Comparison of ENCODE assay signal across 15 cellular contexts in the genomic region with DNA sequence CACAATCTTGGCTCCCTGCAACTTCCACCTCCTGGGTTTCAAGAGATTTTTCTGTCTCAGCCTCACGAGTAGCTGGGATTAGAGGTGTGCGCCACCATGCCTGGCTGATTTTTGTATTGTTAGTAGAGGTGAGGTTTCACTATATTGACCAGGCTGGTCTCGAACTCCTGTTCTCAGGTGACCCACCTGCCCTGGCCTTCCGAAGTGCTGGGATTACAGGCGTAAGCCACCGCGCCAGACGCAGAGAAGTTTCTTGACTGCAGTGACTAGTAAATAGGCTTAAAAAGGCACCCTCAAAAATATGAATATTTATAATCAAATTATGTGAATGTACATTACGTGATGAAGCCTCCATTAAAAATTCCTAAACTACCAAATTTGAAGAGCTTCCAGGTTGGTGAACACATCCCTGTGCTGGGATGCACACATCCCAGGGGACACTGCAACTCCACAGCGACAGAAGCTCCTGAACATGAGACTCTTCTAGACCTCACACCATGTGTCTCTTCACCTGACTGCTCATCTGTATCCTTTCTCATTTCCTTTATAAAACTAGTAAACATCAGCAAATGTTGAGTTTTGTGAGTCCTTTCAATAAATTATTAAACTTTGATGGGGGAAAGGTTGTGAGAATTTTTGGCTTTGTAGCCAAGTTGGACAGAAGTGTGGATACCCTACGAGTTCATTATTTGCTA.
A peak's percentile ranks its signal among the peaks of the same experiment; 100 is the strongest.
DNase-seq lines count a peak whose midpoint lies in the region; ATAC-seq, FAIRE-seq and TF ChIP-seq lines count a peak whose summit lies in the region.
"Had no signal": no experiment of that assay in that cellular context is flagged by ENCODE, and none has a peak within 500 bp of the region (broad histone marks: within the 10 kb centered on the region; RNA-seq: fewer than 3 reads in every experiment).

No MANE protein-coding gene starts in this region.

- ATAC-seq in GM18520 (IDR thresholded peaks at IDR 0.05; ENCODE audit: unreplicated experiment) (peak; percentile 26), GM21360 (IDR thresholded peaks at IDR 0.05; ENCODE audit: unreplicated experiment) (peak; percentile 68), HG02884 (IDR thresholded peaks at IDR 0.05; ENCODE audit: unreplicated experiment) (peak; percentile 47), HG03457 (IDR thresholded peaks at IDR 0.05; ENCODE audit: unreplicated experiment) (peak; percentile 78)
- ATAC-seq: left colon, PC-3 had no signal

- FAIRE-seq in GM12892 (lab: Jason Lieb, UNC) = no peak
- FAIRE-seq: endometrium had no signal

- TF ChIP-seq POLR2A in GM12892 (IDR thresholded peaks at IDR 0.05; ENCODE audit: low read depth, low read length) = no peak

- DNase-seq in AG08396 (ENCODE audit: low spot score) (no peak), Ammon's horn (ENCODE audit: low spot score) (no peak), NOMO-1 (lab: John Stamatoyannopoulos, UW; ENCODE audit: unreplicated experiment in 2 of 2) (no peak), GM12892 (ENCODE audit: insufficient read length) (no peak)
- DNase-seq: activated CD4-positive, alpha-beta T cell treated with anti-CD3 and anti-CD28 coated beads for 4 hours; glutamatergic neuron; left colon; NCI-H2227 treated with DMSO at 0.1 percent for 48 hours; PC-3; stomach had no signal

Comparison
In these comparisons a context has a peak if more than half of its experiments do, and no peak if none do; other contexts are left out.
1. ATAC-seq: peak in every context shown above with its lines; median percentile 78 in HG03457; 68 in GM21360; 47 in HG02884; 26 in GM18520.